ENCODE assay signal across 25 cellular contexts in genomic region chr11:2765491-2765890, GRCh38.
"Had no signal": no experiment of that assay in that cellular context is flagged by ENCODE, and none has a peak within 500 bp of the region (broad histone marks: within the 10 kb centered on the region; RNA-seq: fewer than 3 reads in every experiment).

No MANE protein-coding gene starts in this region.

- H3K9me3 ChIP-seq: left ventricle myocardium inferior, pancreas, prostate gland, sigmoid colon, spleen, suprapubic skin, thoracic aorta, tibial artery, upper lobe of right lung had no signal

- H3K27ac ChIP-seq: left ventricle myocardium inferior, pancreas, prostate gland, sigmoid colon, spleen, suprapubic skin, thoracic aorta, tibial artery, upper lobe of right lung had no signal

- H3K4me3 ChIP-seq: left ventricle myocardium inferior, lung, pancreas, prostate gland, sigmoid colon, spleen, suprapubic skin, thoracic aorta, tibial artery, upper lobe of right lung had no signal

- FAIRE-seq: pancreas, small intestine, urothelium cell line had no signal

- H3K27me3 ChIP-seq: pancreas, sigmoid colon, spleen, suprapubic skin, upper lobe of right lung had no signal

- ATAC-seq: natural killer cell; pancreas; right cardiac atrium; stimulated activated effector memory CD8-positive, alpha-beta T cell treated with anti-CD3 and anti-CD28 coated beads, Interleukin-12 subunit alpha, Interleukin-12 subunit beta, amount 100 ng/mL, for 72 hours; upper lobe of right lung had no signal

- DNase-seq: hypothalamus; immature natural killer cell; islet precursor cell; left ventricle myocardium inferior; mesendoderm; naive B cell; natural killer cell; nucleus accumbens; retina; right cardiac atrium; sigmoid colon; small intestine; stimulated activated CD4-positive, alpha-beta T cell treated with anti-CD3 and anti-CD28 coated beads, Interleukin-4, amount 100 ng/mL, for 24 hours; stimulated activated naive CD4-positive, alpha-beta T cell; trophoblast cell; upper lobe of right lung had no signal

- H3K36me3 ChIP-seq: left ventricle myocardium inferior, pancreas, prostate gland, sigmoid colon, suprapubic skin, thoracic aorta, tibial artery, upper lobe of right lung had no signal

- H3K4me1 ChIP-seq: left ventricle myocardium inferior, pancreas, prostate gland, sigmoid colon, spleen, tibial artery, upper lobe of right lung had no signal
